In the genomic region with DNA sequence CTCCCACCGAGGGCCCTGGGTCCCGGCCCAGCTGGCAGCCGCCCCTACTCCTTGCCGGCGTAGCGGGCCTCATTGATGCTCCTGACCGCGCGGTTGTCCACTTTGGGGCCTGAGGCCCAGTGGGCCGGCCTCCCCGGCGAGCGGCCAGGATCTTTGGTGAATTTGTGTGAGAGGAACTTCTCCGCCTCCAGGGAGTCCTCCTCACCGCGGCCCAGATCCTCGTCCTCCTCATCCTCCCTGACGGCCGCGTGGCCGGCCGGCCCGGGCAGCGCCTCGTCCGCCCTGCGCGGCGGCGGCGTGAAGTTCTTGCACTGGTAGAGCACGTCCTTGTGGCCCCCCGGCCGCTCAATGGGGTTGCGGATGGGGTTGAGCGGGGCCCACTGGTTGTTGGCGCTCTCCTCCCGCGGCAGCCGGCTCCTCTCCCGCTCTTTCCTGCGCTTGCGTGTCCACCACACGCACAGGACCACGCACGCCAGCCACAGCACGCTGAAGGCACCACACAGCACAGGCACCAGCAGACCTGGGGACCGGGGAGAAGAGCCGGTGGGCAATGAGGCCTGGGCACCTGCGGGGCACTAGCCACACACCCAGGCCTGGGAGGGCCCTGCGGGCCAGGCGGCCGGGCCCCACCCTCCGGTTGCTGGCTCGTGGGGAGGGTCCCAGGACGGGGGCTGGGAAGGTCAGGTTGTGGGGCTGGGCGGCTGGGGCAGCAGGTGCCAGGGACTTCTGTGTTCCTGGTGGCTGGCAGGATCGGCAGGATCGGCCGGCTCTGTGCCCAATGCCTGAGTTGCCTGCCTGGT, we compare ENCODE assay signal across 1 cellular context.
TF ChIP-seq lines count a peak whose summit lies in the region.

No MANE protein-coding gene starts in this region.

TF ChIP-seq in IMR-90, 13 proteins besides CTCF, POLR2A, EP300 and RAD21 (continued from another document):
- TF ChIP-seq RCOR1 (IDR thresholded peaks at IDR 0.05; ENCODE audit: insufficient replicate concordance, low read length) (no peak), SMC3 (IDR thresholded peaks at IDR 0.05; ENCODE audit: low read depth, low read length) (no peak), MXI1 (IDR thresholded peaks at IDR 0.05; ENCODE audit: borderline replicate concordance, low read depth, low read length) (no peak), MAFK (IDR thresholded peaks at IDR 0.05; ENCODE audit: low read depth, low read length) (no peak), NFE2L2 (IDR thresholded peaks at IDR 0.05; ENCODE audit: low read depth, low read length) (no peak), ELK1 (IDR thresholded peaks at IDR 0.05; ENCODE audit: borderline replicate concordance, low read depth, low read length) (no peak), MAZ (IDR thresholded peaks at IDR 0.05; ENCODE audit: borderline replicate concordance, low read depth, low read length) (no peak), BHLHE40 (IDR thresholded peaks at IDR 0.05; ENCODE audit: low read depth, low read length) (no peak), FOS (IDR thresholded peaks at IDR 0.05; ENCODE audit: low read depth, low read length) (no peak), CEBPB (IDR thresholded peaks at IDR 0.05; ENCODE audit: low read depth, low read length) (no peak), CHD1 (IDR thresholded peaks at IDR 0.05; ENCODE audit: low read depth, low read length) (no peak), USF2 (IDR thresholded peaks at IDR 0.05; ENCODE audit: low read depth, low read length) (no peak)
TF ChIP-seq in IMR-90: peak in this region for 0.
